In the genomic region with DNA sequence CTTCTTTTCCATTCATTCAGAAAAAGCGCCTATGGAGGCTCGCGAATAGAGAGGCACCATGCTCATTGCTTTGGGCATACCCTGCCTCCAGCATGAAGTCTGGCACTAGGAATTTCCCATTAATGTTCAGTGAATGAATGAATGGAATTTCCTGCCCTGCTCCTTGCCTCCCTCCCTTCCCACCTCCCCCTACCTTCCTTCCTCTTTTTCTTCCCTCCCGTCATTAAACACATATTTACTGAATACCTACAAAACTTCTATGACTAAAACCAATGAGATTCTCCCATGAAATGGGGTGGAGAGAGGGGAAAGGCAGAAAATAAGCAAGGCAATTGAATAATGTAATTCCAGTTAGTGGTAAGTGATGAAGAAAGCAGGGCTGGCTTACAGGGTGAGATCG, we compare ENCODE assay signal across 19 cellular contexts.
A peak's percentile ranks its signal among the peaks of the same experiment; 100 is the strongest.
DNase-seq lines count a peak whose midpoint lies in the region; ATAC-seq, FAIRE-seq and TF ChIP-seq lines count a peak whose summit lies in the region.
"Had no signal": no experiment of that assay in that cellular context is flagged by ENCODE, and none has a peak within 500 bp of the region (broad histone marks: within the 10 kb centered on the region; RNA-seq: fewer than 3 reads in every experiment).

No MANE protein-coding gene starts in this region.

- TF ChIP-seq RAD21 in SK-N-SH (IDR thresholded peaks at IDR 0.05; ENCODE audit: low read length) = no peak

- TF ChIP-seq CTCF in MCF 10A (IDR thresholded peaks at IDR 0.05; ENCODE audit: unreplicated experiment) = no peak
- no peak for TF ChIP-seq CTCF in breast epithelium (IDR thresholded peaks at IDR 0.05)
- no peak for TF ChIP-seq CTCF in SK-N-SH (IDR thresholded peaks at IDR 0.05)
- no peak for TF ChIP-seq CTCF in endothelial cell of umbilical vein (IDR thresholded peaks at IDR 0.05; ENCODE audit: extremely low read depth in 1 of 2, insufficient read depth in 1 of 2, low read depth in 1 of 2, low read length in 2 of 2)

- H3K4me1 ChIP-seq in breast epithelium (no peaks in the 10 kb centered on the region), SK-N-SH (ENCODE audit: control insufficient read depth in 1 of 2, insufficient read depth in 2 of 2, low read depth in 1 of 2, low read length in 1 of 2) (peaks cover 4 to 10% of the 10 kb centered on the region in 2 experiments; a peak in 3 of 4 replicates), endothelial cell of umbilical vein (ENCODE audit: control insufficient read depth, extremely low read depth, insufficient read depth, low read length) (no peaks in the 10 kb centered on the region)
- H3K4me1 ChIP-seq: Caco-2 had no signal

- H3K9me3 Mint-ChIP-seq in MCF 10A (ENCODE audit: unreplicated experiment) = no peaks in the 10 kb centered on the region
- peaks cover 0 to 3% of the 10 kb centered on the region in 2 donors for H3K9me3 Mint-ChIP-seq in effector memory CD8-positive, alpha-beta T cell

- no peaks in the 10 kb centered on the region for H3F3A ChIP-seq in SK-N-SH (replicated peaks; ENCODE audit: insufficient read depth)

- TF ChIP-seq POLR2A in breast epithelium (IDR thresholded peaks at IDR 0.05) = no peak
- TF ChIP-seq POLR2A in endothelial cell of umbilical vein (IDR thresholded peaks at IDR 0.05; ENCODE audit: low read depth, low read length) = no peak
- no peak for TF ChIP-seq POLR2A in GM18505 (IDR thresholded peaks at IDR 0.05; ENCODE audit: borderline replicate concordance, extremely low read depth, insufficient read depth, insufficient read length)

- intact Hi-C loops in MCF 10A (cut with micrococcal nuclease) (no loop called here), breast epithelium (cut with DNase I; ENCODE audit: low total_unique reads) (no loop called here), endothelial cell of umbilical vein (cut with micrococcal nuclease) (loop anchor here (1.0 kb wide), 1 partner anchor 48 kb away; no protein-coding TSS in a partner anchor)

- H3K4me3 Mint-ChIP-seq in MCF 10A (ENCODE audit: unreplicated experiment) = no peak overlapping the region
- H3K4me3 Mint-ChIP-seq in effector memory CD8-positive, alpha-beta T cell = no peak overlapping the region
- H3K4me3 Mint-ChIP-seq: CD14-positive monocyte, HFFc6 had no signal

- CTCF ChIA-PET in MCF 10A (lab: Yijun Ruan, JAX) (interaction anchor here (0.8 to 3.2 kb wide), 4 partner anchors 9 to 70 kb away, joined by 3 to 12 read pairs (median 8); no protein-coding TSS in a partner anchor), SK-N-SH (lab: Yijun Ruan, JAX) (no interaction called here), endothelial cell of umbilical vein (lab: Charles Lee) (no interaction called here)

- no peaks in the 10 kb centered on the region for H3K9me2 ChIP-seq in SK-N-SH

- H4K20me1 ChIP-seq in SK-N-SH (ENCODE audit: insufficient read depth) (no peaks in the 10 kb centered on the region), endothelial cell of umbilical vein (replicated peaks; ENCODE audit: control insufficient read depth, extremely low read depth, insufficient read depth, low read length) (no peaks in the 10 kb centered on the region)

- H2AFZ ChIP-seq in SK-N-SH (ENCODE audit: low read depth) = no peak overlapping the region
- no peak overlapping the region for H2AFZ ChIP-seq in endothelial cell of umbilical vein (ENCODE audit: low read depth, low read length)

- no peaks in the 10 kb centered on the region for H3K27me3 Mint-ChIP-seq in MCF 10A (ENCODE audit: insufficient read depth, unreplicated experiment)
- peaks cover 14 to 31% of the 10 kb centered on the region in 2 donors for H3K27me3 Mint-ChIP-seq in effector memory CD8-positive, alpha-beta T cell

- WGBS in SK-N-SH (ENCODE audit: low lambda C conversion rate) = 80% methylated on average over 5 of the region's 5 CpGs

- BruUV-seq in MCF 10A (replicated peaks; lab: Mats Ljungman, UMichigan) = no TSS peak
- BruUV-seq in endothelial cell of umbilical vein (replicated peaks; lab: Mats Ljungman, UMichigan) = no TSS peak

- no peak overlapping the region; the same call in 1 of the 2 replicates for H3K4me2 ChIP-seq in SK-N-SH
- H3K4me2 ChIP-seq in endothelial cell of umbilical vein (ENCODE audit: insufficient read depth, low read length) = no peak overlapping the region
- H3K4me2 ChIP-seq: KMS-11 had no signal

- H3K27me3 ChIP-seq in breast epithelium = no peaks in the 10 kb centered on the region
- H3K27me3 ChIP-seq in SK-N-SH (ENCODE audit: insufficient read depth) = no peaks in the 10 kb centered on the region
- no peaks in the 10 kb centered on the region for H3K27me3 ChIP-seq in endothelial cell of umbilical vein (ENCODE audit: control insufficient read depth in 2 of 2, insufficient read depth in 2 of 2, low read length in 2 of 2)
- H3K27me3 ChIP-seq: MG63 had no signal

- no peaks in the 10 kb centered on the region for H3K9me3 ChIP-seq in breast epithelium
- no peaks in the 10 kb centered on the region for H3K9me3 ChIP-seq in SK-N-SH
- no peaks in the 10 kb centered on the region for H3K9me3 ChIP-seq in endothelial cell of umbilical vein (replicated peaks; ENCODE audit: control insufficient read depth, insufficient read depth, low read length)
- H3K9me3 ChIP-seq: Caco-2, MG63 had no signal

- H3K9me1 ChIP-seq in endothelial cell of umbilical vein (replicated peaks; ENCODE audit: control insufficient read depth, extremely low read depth, insufficient read depth, low read length) = no peaks in the 10 kb centered on the region

- peak overlapping the region; percentile 23 for H3K27ac Mint-ChIP-seq in MCF 10A (ENCODE audit: low read depth, unreplicated experiment)
- no peak overlapping the region for H3K27ac Mint-ChIP-seq in effector memory CD8-positive, alpha-beta T cell
- H3K27ac Mint-ChIP-seq: CD14-positive monocyte, HFFc6 had no signal

- dilution Hi-C loops in endothelial cell of umbilical vein (cut with MboI; ENCODE audit: extremely low pct_ligation_motif_present, low sequenced_read_pairs) = no loop called here

- ATAC-seq in GM21367 (IDR thresholded peaks at IDR 0.05; ENCODE audit: unreplicated experiment) = no peak
- ATAC-seq in effector memory CD8-positive, alpha-beta T cell (replicated peaks) = no peak
- no peak for ATAC-seq in GM18505 (IDR thresholded peaks at IDR 0.05; ENCODE audit: unreplicated experiment)
- ATAC-seq: HepG2 had no signal

- H3K36me3 ChIP-seq in breast epithelium (no peaks in the 10 kb centered on the region), SK-N-SH (replicated peaks in 1 of 2; ENCODE audit: control insufficient read depth in 1 of 2, insufficient read depth in 2 of 2, low read length in 1 of 2) (no peaks in the 10 kb centered on the region), endothelial cell of umbilical vein (ENCODE audit: control insufficient read depth in 2 of 2, extremely low read depth in 1 of 2, insufficient read depth in 2 of 2, low read length in 2 of 2) (no peaks in the 10 kb centered on the region)
- H3K36me3 ChIP-seq: MG63 had no signal

- TF ChIP-seq EP300 in SK-N-SH (IDR thresholded peaks at IDR 0.05; ENCODE audit: borderline replicate concordance in 1 of 2, low read depth in 1 of 2, low read length in 1 of 2) = no peak

- H3K27ac ChIP-seq in breast epithelium (no peak overlapping the region), SK-N-SH (ENCODE audit: low read depth in 2 of 2, low read length in 1 of 2) (no peak overlapping the region), endothelial cell of umbilical vein (ENCODE audit: insufficient read depth, low read depth, low read length) (no peak overlapping the region)
- H3K27ac ChIP-seq: 22Rv1, KMS-11 had no signal

- no peaks in the 10 kb centered on the region for H3K79me2 ChIP-seq in SK-N-SH (ENCODE audit: insufficient read depth)
- no peaks in the 10 kb centered on the region for H3K79me2 ChIP-seq in endothelial cell of umbilical vein (ENCODE audit: control insufficient read depth, insufficient read depth, low read length)

- no peak overlapping the region for H3K9ac ChIP-seq in SK-N-SH
- no peak overlapping the region for H3K9ac ChIP-seq in endothelial cell of umbilical vein (replicated peaks; ENCODE audit: extremely low read depth, insufficient read depth, low read length)
- H3K9ac ChIP-seq: KMS-11 had no signal

- peaks cover 8% of the 10 kb centered on the region for H3K4me1 Mint-ChIP-seq in MCF 10A (ENCODE audit: insufficient read depth, unreplicated experiment)
- H3K4me1 Mint-ChIP-seq in effector memory CD8-positive, alpha-beta T cell (ENCODE audit: low read depth in 2 of 2) = peaks cover 0 to 1% of the 10 kb centered on the region in 2 donors
- H3K4me1 Mint-ChIP-seq: CD14-positive monocyte had no signal

- FAIRE-seq in endothelial cell of umbilical vein (lab: Jason Lieb, UNC) = no peak
- FAIRE-seq: HepG2 had no signal

- H3K4me3 ChIP-seq in breast epithelium = no peak overlapping the region
- H3K4me3 ChIP-seq in SK-N-SH (ENCODE audit: low read depth in 2 of 2, low read length in 1 of 2) = no peak overlapping the region
- no peak overlapping the region for H3K4me3 ChIP-seq in endothelial cell of umbilical vein (replicated peaks in 1 of 3; ENCODE audit: insufficient read depth in 1 of 3, low read depth in 1 of 3, low read length in 3 of 3)
- H3K4me3 ChIP-seq: MG63 had no signal

- no peak for DNase-seq in MCF 10A (ENCODE audit: unreplicated experiment)
- no peak for DNase-seq in breast epithelium (ENCODE audit: low spot score in 2 of 2)
- DNase-seq in SK-N-SH = no peak
- peak; percentile 38 for DNase-seq in endothelial cell of umbilical vein (ENCODE audit: low read depth, low spot score)
- DNase-seq in renal cortical epithelial cell (ENCODE audit: low read depth) = peak; percentile 85
- DNase-seq in effector memory CD8-positive, alpha-beta T cell = no peak
- DNase-seq: Caco-2, HFFc6, MG63, NCI-H1092 treated with DMSO at 0.1 percent for 48 hours, NCI-H2081 treated with DMSO at 0.1 percent for 48 hours, NCI-H510A treated with DMSO at 0.1 percent for 48 hours, SIG-M5 had no signal

- H3K36me3 Mint-ChIP-seq in MCF 10A (ENCODE audit: insufficient read depth, unreplicated experiment) = no peaks in the 10 kb centered on the region
- no peaks in the 10 kb centered on the region for H3K36me3 Mint-ChIP-seq in effector memory CD8-positive, alpha-beta T cell (ENCODE audit: insufficient read depth)
- H3K36me3 Mint-ChIP-seq: CD14-positive monocyte had no signal

- POLR2A ChIA-PET in MCF 10A (lab: Yijun Ruan, JAX) (no interaction called here), SK-N-SH (lab: Yijun Ruan, JAX) (no interaction called here), endothelial cell of umbilical vein (lab: Charles Lee) (no interaction called here)

TF ChIP-seq in SK-N-SH, 30 proteins besides CTCF, POLR2A, EP300 and RAD21:
- 0 out of 2 replicates have a peak, but pooled peaks have one; percentile 26 for TF ChIP-seq TEAD4 (IDR thresholded peaks at IDR 0.05; ENCODE audit: borderline replicate concordance, insufficient read depth)
- no peak for TF ChIP-seq NFIC (IDR thresholded peaks at IDR 0.05; ENCODE audit: borderline replicate concordance)

TF ChIP-seq in endothelial cell of umbilical vein, 7 proteins besides CTCF, POLR2A, EP300 and RAD21:
- no peak for TF ChIP-seq EZH2 (IDR thresholded peaks at IDR 0.05; ENCODE audit: borderline replicate concordance, low read depth, low read length, severe bottlenecking)
- TF ChIP-seq FOS (IDR thresholded peaks at IDR 0.05; ENCODE audit: borderline replicate concordance, insufficient read depth, low read length) = no peak
- TF ChIP-seq GATA2 (IDR thresholded peaks at IDR 0.05; ENCODE audit: insufficient read depth, insufficient read length, low read depth, low read length) = no peak

Comparison
In these comparisons a context has a peak if more than half of its experiments do, and no peak if none do; other contexts are left out.
1. DNase-seq: peak in endothelial cell of umbilical vein (single experiment) and renal cortical epithelial cell (single experiment); none in MCF 10A (single experiment), breast epithelium (0 of 2), SK-N-SH (single experiment) and effector memory CD8-positive, alpha-beta T cell (0 of 3).